2 cellular contexts compared by ENCODE assay signal in genomic region chr9:107628444-107628843, GRCh38.
TF ChIP-seq lines count a peak whose summit lies in the region.

No MANE protein-coding gene starts in this region.

TF ChIP-seq in GM23338, 12 proteins besides CTCF, POLR2A, EP300 and RAD21 (continued from another document):
- TF ChIP-seq ZNF462 (CRISPR knock-in tag; IDR thresholded peaks at IDR 0.05) (no peak), ZNF331 (CRISPR knock-in tag; IDR thresholded peaks at IDR 0.05; ENCODE audit: low read depth) (no peak), JUNB (IDR thresholded peaks at IDR 0.05; ENCODE audit: unreplicated experiment) (no peak), EZH2phosphoT487 (IDR thresholded peaks at IDR 0.05; ENCODE audit: unreplicated experiment) (no peak), EZH2 (IDR thresholded peaks at IDR 0.05; ENCODE audit: low read depth, unreplicated experiment) (no peak), REST (IDR thresholded peaks at IDR 0.05; ENCODE audit: unreplicated experiment) (no peak), POLR2AphosphoS5 (IDR thresholded peaks at IDR 0.05; ENCODE audit: low read depth) (no peak), NANOG (IDR thresholded peaks at IDR 0.05; ENCODE audit: borderline replicate concordance) (no peak), ETS1 (IDR thresholded peaks at IDR 0.05) (no peak)

TF ChIP-seq in K562, 482 proteins besides CTCF, POLR2A, EP300 and RAD21:
- TF ChIP-seq RREB1 (CRISPR knock-in tag; IDR thresholded peaks at IDR 0.05) (no peak), ZNF277 (CRISPR knock-in tag; IDR thresholded peaks at IDR 0.05; ENCODE audit: borderline replicate concordance) (no peak), C11orf30 (IDR thresholded peaks at IDR 0.05; ENCODE audit: low read depth) (peak; percentile 30; the same call in 1 of the 2 replicates), ZNF316 (IDR thresholded peaks at IDR 0.05) (peak; percentile 54), RFX5 (IDR thresholded peaks at IDR 0.05; ENCODE audit: low read depth, low read length) (no peak)
